In genomic region chr11:58647141-58647699, GRCh38 we compare ENCODE assay signal across 10 cellular contexts. TPM values are rescaled to one million over a fixed set of nuclear protein-coding genes. Genes with fewer than 3 reads are reported as not detected.
DNase-seq lines count a peak whose midpoint lies in the region; ATAC-seq lines count a peak whose summit lies in the region.
"Had no signal": no experiment of that assay in that cellular context is flagged by ENCODE, and none has a peak within 500 bp of the region (broad histone marks: within the 10 kb centered on the region; RNA-seq: fewer than 3 reads in every experiment).

No MANE protein-coding gene starts in this region.

- DNase-seq in NCI-H1417 (lab: John Stamatoyannopoulos, UW): peak in 2 of 3 experiments; percentile 27 to 61
- no peak for DNase-seq in NCI-H1417 treated with DMSO at 0.1 percent for 48 hours (lab: John Stamatoyannopoulos, UW)
- DNase-seq in hypothalamus (lab: John Stamatoyannopoulos, UW): no peak
- no peak for DNase-seq in ureter (ENCODE audit: low spot score)
- DNase-seq in NCI-H2029 treated with DMSO at 0.1 percent for 48 hours (lab: John Stamatoyannopoulos, UW): no peak
- no peak for DNase-seq in stimulated activated naive CD4-positive, alpha-beta T cell treated with Interleukin-2 at 50 U/mL for 16 hours (lab: John Stamatoyannopoulos, UW)
- DNase-seq: 8988T, occipital lobe had no signal

- ATAC-seq in HG02759 (IDR thresholded peaks at IDR 0.05; ENCODE audit: unreplicated experiment) (peak; percentile 90), HG03571 (IDR thresholded peaks at IDR 0.05; ENCODE audit: unreplicated experiment) (peak; percentile 84)

RNA-seq across cellular contexts. Expression of gene CNTF, which starts 24.8 kb away (rescaled TPM):
- 1.8 TPM for total RNA-seq in ureter

Comparison
In these comparisons a context has a peak if more than half of its experiments do, and no peak if none do; other contexts are left out.
1. DNase-seq: peak in NCI-H1417 (2 of 3); none in NCI-H1417 treated with DMSO at 0.1 percent for 48 hours (single experiment), hypothalamus (0 of 51), ureter (single experiment), NCI-H2029 treated with DMSO at 0.1 percent for 48 hours (single experiment) and stimulated activated naive CD4-positive, alpha-beta T cell treated with Interleukin-2 at 50 U/mL for 16 hours (single experiment).